In the genomic region with DNA sequence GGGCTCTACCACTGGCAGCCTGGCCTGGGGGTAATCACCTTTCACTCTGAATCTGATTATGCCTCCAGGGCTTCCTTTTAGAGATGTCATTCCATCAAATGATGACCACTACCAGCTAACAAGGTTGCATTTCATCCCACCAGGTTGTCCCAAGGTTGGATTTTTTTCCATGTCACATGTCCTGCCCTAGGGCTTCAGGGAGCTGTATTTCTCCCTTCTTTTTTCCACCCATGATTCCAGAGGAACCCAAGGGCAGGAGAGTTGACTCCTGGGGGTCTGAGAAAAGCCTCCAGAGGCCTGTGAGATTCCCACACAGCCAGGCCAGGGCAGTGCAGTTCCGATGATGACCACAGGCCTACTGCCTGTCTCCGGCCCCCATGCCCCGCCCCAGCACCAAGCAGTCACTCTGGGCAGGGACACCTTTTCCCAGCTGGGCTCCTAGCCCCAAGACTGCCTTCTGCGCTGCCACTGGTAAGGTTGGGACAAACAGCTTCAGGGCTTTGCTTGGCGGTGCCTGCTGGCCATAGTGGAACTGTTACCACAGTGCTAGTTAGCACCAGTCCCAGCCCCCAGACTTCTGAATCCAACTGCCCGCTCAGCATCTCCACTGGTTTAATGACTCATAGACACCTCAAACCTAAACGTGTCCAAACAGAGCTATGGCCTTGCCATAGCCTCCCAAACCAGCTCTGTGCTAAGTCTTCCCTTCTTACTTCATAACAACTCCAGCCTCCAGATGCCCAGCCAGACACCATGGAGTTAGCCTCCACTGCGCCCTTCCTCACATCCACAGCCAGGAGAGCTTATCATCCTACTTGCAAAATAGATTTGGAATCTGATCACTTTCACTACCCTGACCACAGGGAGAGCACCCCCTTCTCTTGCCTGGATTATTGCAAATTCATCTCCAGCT, we compare ENCODE assay signal across 12 cellular contexts.
DNase-seq lines count a peak whose midpoint lies in the region; ATAC-seq and TF ChIP-seq lines count a peak whose summit lies in the region.
"Had no signal": no experiment of that assay in that cellular context is flagged by ENCODE, and none has a peak within 500 bp of the region (broad histone marks: within the 10 kb centered on the region; RNA-seq: fewer than 3 reads in every experiment).

No MANE protein-coding gene starts in this region.

- no peak overlapping the region for H3K4me3 ChIP-seq in mammary epithelial cell (replicated peaks in 1 of 3; ENCODE audit: insufficient read depth in 1 of 3, low read depth in 2 of 3, low read length in 3 of 3)
- H3K4me3 ChIP-seq: pancreas, thyroid gland had no signal

- no peaks in the 10 kb centered on the region for H3K27me3 ChIP-seq in mammary epithelial cell (ENCODE audit: insufficient read depth, low read length)
- H3K27me3 ChIP-seq: pancreas, thyroid gland had no signal

- H3K4me1 Mint-ChIP-seq in CD14-positive monocyte (peaks cover 7% of the 10 kb centered on the region), nephron progenitor cell (peaks cover 57% of the 10 kb centered on the region)
- H3K4me1 Mint-ChIP-seq: activated naive CD4-positive, alpha-beta T cell treated with anti-CD3 and anti-CD28 coated beads, Interleukin-2, amount 50 U/mL, for 24 hours had no signal

- peak; percentile 21 for DNase-seq in CD14-positive monocyte (ENCODE audit: low spot score)
- DNase-seq in HT1080 (ENCODE audit: low read depth) = peak; percentile 68
- DNase-seq in mammary epithelial cell = peak; percentile 95
- DNase-seq in nephron progenitor cell = peak; percentile 1
- no peak for DNase-seq in NCI-H526 treated with DMSO at 0.1 percent for 48 hours (lab: John Stamatoyannopoulos, UW)
- DNase-seq in NCI-H2081 (lab: John Stamatoyannopoulos, UW) = no peak
- DNase-seq: DMS79, thyroid gland had no signal

- ATAC-seq in HG03135 (IDR thresholded peaks at IDR 0.05; ENCODE audit: unreplicated experiment) = no peak
- no peak for ATAC-seq in GM19035 (IDR thresholded peaks at IDR 0.05; ENCODE audit: unreplicated experiment)
- ATAC-seq: pancreas had no signal

- H3K9ac ChIP-seq in mammary epithelial cell (ENCODE audit: insufficient read depth, low read length) = no peak overlapping the region

- CTCF ChIA-PET in mammary epithelial cell (lab: Charles Lee; ENCODE audit: low non-redundant PET) = interaction anchor here (0.6 kb wide), 1 partner anchor 143 kb away, joined by 6 read pairs; no protein-coding TSS in a partner anchor

- in situ Hi-C loops in mammary epithelial cell (cut with MboI; ENCODE audit: low sequenced_read_pairs in 2 of 2) = no loop called here

- intact Hi-C loops in CD14-positive monocyte (cut with micrococcal nuclease) = no loop called here
- intact Hi-C loops in mammary epithelial cell (cut with micrococcal nuclease) = no loop called here

- no peaks in the 10 kb centered on the region for H3K36me3 ChIP-seq in mammary epithelial cell (ENCODE audit: insufficient read depth, low read length)
- H3K36me3 ChIP-seq: pancreas, thyroid gland had no signal

- H3K4me1 ChIP-seq in mammary epithelial cell (ENCODE audit: insufficient read depth, low read length) = peaks cover 41% of the 10 kb centered on the region
- H3K4me1 ChIP-seq: pancreas had no signal

- WGBS in mammary epithelial cell (ENCODE audit: low coverage, missing lambda C conversion rate) = 24% methylated on average over 8 of the region's 8 CpGs

- H2AFZ ChIP-seq in mammary epithelial cell (ENCODE audit: low read depth, low read length) = no peak overlapping the region

- H3K4me2 ChIP-seq in mammary epithelial cell (ENCODE audit: insufficient read depth, low read depth, low read length) = peak overlapping the region; percentile 61

- peaks cover 10% of the 10 kb centered on the region for H3K79me2 ChIP-seq in mammary epithelial cell (ENCODE audit: insufficient read depth, low read length)

- H3K27me3 Mint-ChIP-seq in CD14-positive monocyte (ENCODE audit: low read depth in 3 of 3) (peaks cover 0 to 13% (median 6%) of the 10 kb centered on the region in 3 donors), nephron progenitor cell (ENCODE audit: low read depth, poor library complexity) (peaks cover 18% of the 10 kb centered on the region)
- H3K27me3 Mint-ChIP-seq: activated naive CD4-positive, alpha-beta T cell treated with anti-CD3 and anti-CD28 coated beads, Interleukin-2, amount 50 U/mL, for 24 hours had no signal

- H4K20me1 ChIP-seq in mammary epithelial cell (ENCODE audit: insufficient read depth, low read length) = no peaks in the 10 kb centered on the region

- dilution Hi-C loops in mammary epithelial cell (cut with HindIII; ENCODE audit: low sequenced_read_pairs) = no loop called here

- H3K9me3 Mint-ChIP-seq in CD14-positive monocyte (no peaks in the 10 kb centered on the region), nephron progenitor cell (peaks cover 5% of the 10 kb centered on the region)
- H3K9me3 Mint-ChIP-seq: activated naive CD4-positive, alpha-beta T cell treated with anti-CD3 and anti-CD28 coated beads, Interleukin-2, amount 50 U/mL, for 24 hours had no signal

- H3K27ac Mint-ChIP-seq in CD14-positive monocyte = no peak overlapping the region
- no peak overlapping the region for H3K27ac Mint-ChIP-seq in nephron progenitor cell
- H3K27ac Mint-ChIP-seq: activated naive CD4-positive, alpha-beta T cell treated with anti-CD3 and anti-CD28 coated beads, Interleukin-2, amount 50 U/mL, for 24 hours had no signal

- H3K27ac ChIP-seq in mammary epithelial cell (ENCODE audit: insufficient read depth, low read depth, low read length) = no peak overlapping the region
- H3K27ac ChIP-seq: pancreas, thyroid gland had no signal

- BruUV-seq in mammary epithelial cell (replicated peaks; lab: Mats Ljungman, UMichigan) = no TSS peak

- TF ChIP-seq CTCF in CD14-positive monocyte (IDR thresholded peaks at IDR 0.05) (no peak), mammary epithelial cell (conservative IDR thresholded peaks at IDR 0.05 in 1 of 2, IDR thresholded peaks at IDR 0.05 in 1 of 2; ENCODE audit: extremely low read depth in 1 of 2, insufficient read depth in 1 of 2, low read depth in 1 of 2, low read length in 2 of 2) (peak; percentile 16 to 43), nephron progenitor cell (IDR thresholded peaks at IDR 0.05) (no peak)

- no peaks in the 10 kb centered on the region for H3K9me3 ChIP-seq in mammary epithelial cell (replicated peaks; ENCODE audit: insufficient read depth, low read length)
- H3K9me3 ChIP-seq: pancreas, thyroid gland had no signal

- H3K4me3 Mint-ChIP-seq in CD14-positive monocyte = no peak overlapping the region
- H3K4me3 Mint-ChIP-seq in nephron progenitor cell = no peak overlapping the region
- H3K4me3 Mint-ChIP-seq: activated naive CD4-positive, alpha-beta T cell treated with anti-CD3 and anti-CD28 coated beads, Interleukin-2, amount 50 U/mL, for 24 hours had no signal

- H3K36me3 Mint-ChIP-seq in CD14-positive monocyte (no peaks in the 10 kb centered on the region), nephron progenitor cell (ENCODE audit: low read depth) (no peaks in the 10 kb centered on the region)
- H3K36me3 Mint-ChIP-seq: activated naive CD4-positive, alpha-beta T cell treated with anti-CD3 and anti-CD28 coated beads, Interleukin-2, amount 50 U/mL, for 24 hours had no signal

Comparison
In these comparisons a context has a peak if more than half of its experiments do, and no peak if none do; other contexts are left out.
1. DNase-seq: peak in CD14-positive monocyte (single experiment), HT1080 (single experiment), mammary epithelial cell (single experiment) and nephron progenitor cell (single experiment); none in NCI-H526 treated with DMSO at 0.1 percent for 48 hours (single experiment) and NCI-H2081 (0 of 2).
2. CTCF ChIP-seq: peak in mammary epithelial cell (2 of 2); none in CD14-positive monocyte (single experiment) and nephron progenitor cell (single experiment).